Comparison of ENCODE assay signal across 2 cellular contexts in genomic region chr7:135799881-135800280, GRCh38.
TF ChIP-seq lines count a peak whose summit lies in the region.

No MANE protein-coding gene starts in this region.

TF ChIP-seq in H1, 55 proteins besides CTCF, POLR2A, EP300 and RAD21 (continued from another document):
- TF ChIP-seq HDAC6 (IDR thresholded peaks at IDR 0.05; ENCODE audit: low read depth, low read length), result no peak
- no peak for TF ChIP-seq SP1 (IDR thresholded peaks at IDR 0.05; ENCODE audit: low read depth, low read length)

TF ChIP-seq in GM12891, 5 proteins besides CTCF, POLR2A, EP300 and RAD21 (continued from another document):
- TF ChIP-seq PAX5 (IDR thresholded peaks at IDR 0.05; ENCODE audit: insufficient read depth, low read length, severe bottlenecking), result no peak
TF ChIP-seq in GM12891: peak in this region for 0.
